Comparison of ENCODE assay signal across 16 cellular contexts in genomic region chr22:37631448-37632173, GRCh38. TPM values are rescaled to one million over a fixed set of nuclear protein-coding genes. Genes with fewer than 3 reads are reported as not detected.
DNase-seq lines count a peak whose midpoint lies in the region; ATAC-seq and TF ChIP-seq lines count a peak whose summit lies in the region.
"Had no signal": no experiment of that assay in that cellular context is flagged by ENCODE, and none has a peak within 500 bp of the region (broad histone marks: within the 10 kb centered on the region; RNA-seq: fewer than 3 reads in every experiment).

No MANE protein-coding gene starts in this region.

- H3K23ac ChIP-seq in IMR-90 (ENCODE audit: low read depth, low read length): no peak overlapping the region

- no TSS peak for BruUV-seq in IMR-90 (replicated peaks; lab: Mats Ljungman, UMichigan)

- dilution Hi-C loops in IMR-90 (cut with HindIII; ENCODE audit: low sequenced_read_pairs, unreplicated experiment): no loop called here

- H2AK9ac ChIP-seq in IMR-90 (replicated peaks; ENCODE audit: low read depth, low read length, poor library complexity): peak overlapping the region; percentile 37

- H3K14ac ChIP-seq in IMR-90 (replicated peaks; ENCODE audit: low read depth, low read length): no peak overlapping the region

- H3K4me2 ChIP-seq in IMR-90 (ENCODE audit: low read depth, low read length): no peak overlapping the region

- peaks cover 37 to 76% (median 58%) of the 10 kb centered on the region in 4 donors for H3K4me1 Mint-ChIP-seq in CD4-positive, alpha-beta memory T cell
- peaks cover 82% of the 10 kb centered on the region for H3K4me1 Mint-ChIP-seq in dendritic cell treated with granulocyte-macrophage colony-stimulating factor and Interleukin-4, amounts not matched to agents 40 ng/mL and 50 ng/mL, for 4 days (ENCODE audit: low read depth)
- peaks cover 29% of the 10 kb centered on the region for H3K4me1 Mint-ChIP-seq in neural crest cell

- no peak overlapping the region; the same call in 1 of the 2 replicates for H3K4ac ChIP-seq in IMR-90 (ENCODE audit: low read depth, low read length)

- intact Hi-C loops in CD4-positive, alpha-beta memory T cell (cut with micrococcal nuclease): loop anchor here (10.0 kb wide), 1 partner anchor 213 kb away; the partner anchor contains the start of genes ANKRD54 and EIF3L
- intact Hi-C loops in IMR-90 (cut with micrococcal nuclease): no loop called here
- intact Hi-C loops in dendritic cell treated with granulocyte-macrophage colony-stimulating factor and Interleukin-4, amounts not matched to agents 40 ng/mL and 50 ng/mL, for 4 days (cut with micrococcal nuclease): loop anchor here (10.0 kb wide), 1 partner anchor 103 kb away; no protein-coding TSS in a partner anchor
- intact Hi-C loops in tibial artery (cut with DNase I; ENCODE audit: low total_unique reads): no loop called here

- no peak overlapping the region for H3K56ac ChIP-seq in IMR-90 (ENCODE audit: extremely low read depth, insufficient read depth, low read length)

- H3K9ac ChIP-seq in IMR-90 (ENCODE audit: low read depth, low read length): no peak overlapping the region
- H3K9ac ChIP-seq: GM23248, parathyroid adenoma had no signal

- no peak for DNase-seq in CD4-positive, alpha-beta memory T cell
- DNase-seq in IMR-90 (no peak), neural crest cell (ENCODE audit: low read depth, low spot score) (no peak), tibial artery (no peak), D341Med (ENCODE audit: low spot score) (no peak), COR-L47 (lab: John Stamatoyannopoulos, UW) (no peak)
- DNase-seq: foreskin melanocyte; GM23248; left colon; NCI-H1105; NCI-H69; SHP77 treated with DMSO at 0.1 percent for 48 hours; stimulated activated CD4-positive, alpha-beta T cell treated with anti-CD3 and anti-CD28 coated beads, Interleukin-1b, Interleukin-23, amount 100 ng/mL, for 48 hours; stimulated activated naive CD4-positive, alpha-beta T cell treated with Interleukin-2 at 50 U/mL for 16 hours had no signal

- H2BK20ac ChIP-seq in IMR-90 (ENCODE audit: low read depth, low read length): no peak overlapping the region

- H3K27ac Mint-ChIP-seq in CD4-positive, alpha-beta memory T cell: peak overlapping the region; percentile 57 to 89 (median 71)
- H3K27ac Mint-ChIP-seq in dendritic cell treated with granulocyte-macrophage colony-stimulating factor and Interleukin-4, amounts not matched to agents 40 ng/mL and 50 ng/mL, for 4 days: peak overlapping the region; percentile 87
- H3K27ac Mint-ChIP-seq in neural crest cell (ENCODE audit: unreplicated experiment): peak overlapping the region; percentile 62

- H4K91ac ChIP-seq in IMR-90 (ENCODE audit: insufficient read depth, low read depth, low read length): no peak overlapping the region

- WGBS in IMR-90 (ENCODE audit: extremely low coverage in 2 of 2, insufficient read length in 1 of 2), 2 experiments: 91% methylated on average over 9 of the region's 19 CpGs; no CpG with 5 or more reads in 1 of the 2 experiments

- ATAC-seq in IMR-90 (ENCODE audit: low read depth): no peak
- ATAC-seq: left colon had no signal

- no peaks in the 10 kb centered on the region for H3K27me3 Mint-ChIP-seq in CD4-positive, alpha-beta memory T cell
- no peaks in the 10 kb centered on the region for H3K27me3 Mint-ChIP-seq in dendritic cell treated with granulocyte-macrophage colony-stimulating factor and Interleukin-4, amounts not matched to agents 40 ng/mL and 50 ng/mL, for 4 days
- H3K27me3 Mint-ChIP-seq in neural crest cell (ENCODE audit: low read depth): peaks cover 4% of the 10 kb centered on the region

- H2BK120ac ChIP-seq in IMR-90 (ENCODE audit: low read depth, low read length): no peak overlapping the region

- no peak overlapping the region for H4K5ac ChIP-seq in IMR-90 (ENCODE audit: low read depth, low read length)

- H3K4me1 ChIP-seq in CD4-positive, alpha-beta memory T cell (ENCODE audit: insufficient read depth, low read length): peaks cover 72% of the 10 kb centered on the region
- peaks cover 33% of the 10 kb centered on the region for H3K4me1 ChIP-seq in IMR-90 (ENCODE audit: control insufficient read depth, insufficient read depth, low read length)
- peaks cover 3 to 38% (median 25%) of the 10 kb centered on the region in 4 donors for H3K4me1 ChIP-seq in tibial artery

- H2BK15ac ChIP-seq in IMR-90 (ENCODE audit: low read depth, low read length): no peak overlapping the region

- no peak for TF ChIP-seq RAD21 in IMR-90 (IDR thresholded peaks at IDR 0.05; ENCODE audit: low read length)

- POLR2A ChIA-PET in CD4-positive, alpha-beta memory T cell (lab: Charles Lee; ENCODE audit: partially characterized antibody): interaction anchor here (0.6 to 12.8 kb wide), 8 partner anchors 9 to 54 kb away, joined by 3 to 247 read pairs (median 26); partner anchors contain the start of genes GGA1, LGALS1, NOL12 and PDXP
- POLR2A ChIA-PET in IMR-90 (lab: Charles Lee; ENCODE audit: unreplicated experiment): interaction anchor here (1.1 kb wide), 1 partner anchor 44 kb away, joined by 4 read pairs; the partner anchor contains the start of gene LGALS1

- H3K4me3 Mint-ChIP-seq in CD4-positive, alpha-beta memory T cell: peak overlapping the region in 5 of 8 donors; percentile 24 to 69 (median 32)
- H3K4me3 Mint-ChIP-seq in dendritic cell treated with granulocyte-macrophage colony-stimulating factor and Interleukin-4, amounts not matched to agents 40 ng/mL and 50 ng/mL, for 4 days: peak overlapping the region; percentile 44
- peak overlapping the region; percentile 68 for H3K4me3 Mint-ChIP-seq in neural crest cell

- H3K79me1 ChIP-seq in IMR-90 (ENCODE audit: low read depth in 1 of 2, low read length in 2 of 2): peaks cover 0 to 28% of the 10 kb centered on the region in 2 experiments; a peak in 2 of 4 replicates

- H2AFZ ChIP-seq in IMR-90 (replicated peaks; ENCODE audit: low read length, poor library complexity): peak overlapping the region; percentile 52
- H2AFZ ChIP-seq: GM23248, parathyroid adenoma had no signal

- no peak for TF ChIP-seq CTCF in IMR-90 (conservative IDR thresholded peaks at IDR 0.05; ENCODE audit: low read depth, low read length)
- TF ChIP-seq CTCF in neural crest cell (conservative IDR thresholded peaks at IDR 0.05): no peak
- TF ChIP-seq CTCF in tibial artery (IDR thresholded peaks at IDR 0.05): no peak

- no peaks in the 10 kb centered on the region for H3K27me3 ChIP-seq in CD4-positive, alpha-beta memory T cell (ENCODE audit: insufficient read depth, low read length)
- H3K27me3 ChIP-seq in IMR-90 (ENCODE audit: control insufficient read depth, insufficient read depth, low read length) (no peaks in the 10 kb centered on the region), tibial artery (no peaks in the 10 kb centered on the region)

- no peak overlapping the region for H2BK5ac ChIP-seq in IMR-90 (ENCODE audit: low read depth, low read length, poor library complexity, severe bottlenecking)

- H3K36me3 ChIP-seq in CD4-positive, alpha-beta memory T cell (ENCODE audit: insufficient read depth, low read length): peaks cover 4% of the 10 kb centered on the region
- H3K36me3 ChIP-seq in IMR-90 (ENCODE audit: control insufficient read depth, insufficient read depth, low read length) (peaks cover 32% of the 10 kb centered on the region; the same call in 1 of the 2 replicates), tibial artery (peaks cover 5 to 53% (median 37%) of the 10 kb centered on the region in 3 donors)

- peaks cover 19% of the 10 kb centered on the region for H3K9me1 ChIP-seq in IMR-90 (ENCODE audit: insufficient read depth, low read length)

- no peaks in the 10 kb centered on the region for H3K9me3 ChIP-seq in CD4-positive, alpha-beta memory T cell (ENCODE audit: control insufficient read depth in 1 of 2, low read length in 2 of 2)
- H3K9me3 ChIP-seq in IMR-90 (ENCODE audit: control insufficient read depth, insufficient read depth, low read length): no peaks in the 10 kb centered on the region
- no peaks in the 10 kb centered on the region for H3K9me3 ChIP-seq in tibial artery

- in situ Hi-C loops in IMR-90 (cut with MboI; ENCODE audit: low sequenced_read_pairs): no loop called here

- H3K4me3 ChIP-seq in CD4-positive, alpha-beta memory T cell (ENCODE audit: low read length in 2 of 2): no peak overlapping the region
- H3K4me3 ChIP-seq in IMR-90 (ENCODE audit: insufficient read depth, low read depth, low read length) (no peak overlapping the region), tibial artery (no peak overlapping the region)
- H3K4me3 ChIP-seq: GM23248 had no signal

- H3K36me3 Mint-ChIP-seq in CD4-positive, alpha-beta memory T cell: peaks cover 0 to 19% of the 10 kb centered on the region in 2 donors
- peaks cover 64% of the 10 kb centered on the region for H3K36me3 Mint-ChIP-seq in dendritic cell treated with granulocyte-macrophage colony-stimulating factor and Interleukin-4, amounts not matched to agents 40 ng/mL and 50 ng/mL, for 4 days (ENCODE audit: low read depth)
- H3K36me3 Mint-ChIP-seq in neural crest cell (ENCODE audit: low read depth): no peaks in the 10 kb centered on the region

- no peak overlapping the region for H4K8ac ChIP-seq in IMR-90 (ENCODE audit: low read depth in 2 of 2, low read length in 2 of 2)

- peak overlapping the region; percentile 72 for H3K27ac ChIP-seq in CD4-positive, alpha-beta memory T cell (ENCODE audit: low read depth, low read length)
- H3K27ac ChIP-seq in IMR-90 (ENCODE audit: insufficient read depth, low read length) (no peak overlapping the region), tibial artery (no peak overlapping the region)
- H3K27ac ChIP-seq: GM23248, parathyroid adenoma had no signal

- peak overlapping the region; percentile 84 for H2AK5ac ChIP-seq in IMR-90 (ENCODE audit: low read depth, low read length)

- CTCF ChIA-PET in CD4-positive, alpha-beta memory T cell (lab: Charles Lee; ENCODE audit: partially characterized antibody): interaction anchor here (9.0 to 22.8 kb wide), 4 partner anchors 5 to 48 kb away, joined by 75 to 558 read pairs (median 493); partner anchors contain the start of genes GGA1, LGALS1, NOL12 and SH3BP1
- CTCF ChIA-PET in IMR-90 (lab: Yijun Ruan, JAX): interaction anchor here (1.1 to 2.3 kb wide), 2 partner anchors 12 to 25 kb away, joined by 3 to 9 read pairs; no protein-coding TSS in a partner anchor

- no peak for TF ChIP-seq POLR2A in IMR-90 (IDR thresholded peaks at IDR 0.05; ENCODE audit: low read depth, low read length)

- H3K9me3 Mint-ChIP-seq in CD4-positive, alpha-beta memory T cell: no peaks in the 10 kb centered on the region
- no peaks in the 10 kb centered on the region for H3K9me3 Mint-ChIP-seq in dendritic cell treated with granulocyte-macrophage colony-stimulating factor and Interleukin-4, amounts not matched to agents 40 ng/mL and 50 ng/mL, for 4 days
- no peaks in the 10 kb centered on the region for H3K9me3 Mint-ChIP-seq in neural crest cell

- no peaks in the 10 kb centered on the region; the same call in 1 of the 2 replicates for H4K20me1 ChIP-seq in IMR-90 (ENCODE audit: insufficient read depth, low read length)

- H3K18ac ChIP-seq in IMR-90 (ENCODE audit: low read depth, low read length): no peak overlapping the region

RNA-seq across cellular contexts. Expression of gene SH3BP1, which starts 7.9 kb away (rescaled TPM):
- total RNA-seq in CD4-positive, alpha-beta memory T cell: 10 to 100 TPM; 84.0 to 89.2 TPM
- 10 to 100 TPM; 17.6 to 30.3 TPM for polyA plus RNA-seq in CD4-positive, alpha-beta memory T cell
- 8.8 and 10.8 TPM in 2 replicates for total RNA-seq in IMR-90 (2012; rRNA removed)
- 30.0 and 33.3 TPM in 2 replicates for polyA plus RNA-seq in IMR-90 (2012; rRNA removed)
- 11.6 and 27.3 TPM in 2 replicates for polyA plus RNA-seq in IMR-90 (2012; cell fraction: cytosol; rRNA removed)
- 67.7 and 113 TPM in 2 replicates for polyA plus RNA-seq in IMR-90 (2012; cell fraction: nucleus; rRNA removed; ENCODE audit: low replicate concordance)
- total RNA-seq in neural crest cell: 36.4 and 36.6 TPM in 2 replicates

RNA-seq across cellular contexts. Expression of gene GGA1, which starts 23.0 kb away (rescaled TPM):
- total RNA-seq in CD4-positive, alpha-beta memory T cell: 100 to 1,000 TPM; 108 to 109 TPM
- polyA plus RNA-seq in CD4-positive, alpha-beta memory T cell: 10 to 100 TPM; 16.3 to 26.7 TPM
- total RNA-seq in IMR-90 (2012; rRNA removed) (17.2 and 19.7 TPM in 2 replicates), neural crest cell (85.1 and 88.6 TPM in 2 replicates)
- 48.5 and 50.4 TPM in 2 replicates for polyA plus RNA-seq in IMR-90 (2012; rRNA removed)
- 17.9 and 26.5 TPM in 2 replicates for polyA plus RNA-seq in IMR-90 (2012; cell fraction: cytosol; rRNA removed)
- 243 and 309 TPM in 2 replicates for polyA plus RNA-seq in IMR-90 (2012; cell fraction: nucleus; rRNA removed; ENCODE audit: low replicate concordance)

RNA-seq across cellular contexts. Expression of gene PDXP, which starts 26.9 kb away (rescaled TPM):
- total RNA-seq in CD4-positive, alpha-beta memory T cell: 1 to 10 TPM; 7.3 to 9.8 TPM
- 1 to 10 TPM in 1 of 2 donors, under 1 TPM in 1; 0.38 to 7.1 TPM for polyA plus RNA-seq in CD4-positive, alpha-beta memory T cell
- 5.4 and 5.6 TPM in 2 replicates for total RNA-seq in IMR-90 (2012; rRNA removed)
- polyA plus RNA-seq in IMR-90 (2012; rRNA removed): 24.1 and 26.5 TPM in 2 replicates
- 17.9 and 18.9 TPM in 2 replicates for polyA plus RNA-seq in IMR-90 (2012; cell fraction: cytosol; rRNA removed)
- 4.8 and 10.9 TPM in 2 replicates for polyA plus RNA-seq in IMR-90 (2012; cell fraction: nucleus; rRNA removed; ENCODE audit: low replicate concordance)
- total RNA-seq in neural crest cell: 51.5 and 55.3 TPM in 2 replicates

RNA-seq across cellular contexts. Expression of gene LGALS1, which starts 43.8 kb away (rescaled TPM):
- 10 to 100 TPM; 64.8 to 68.7 TPM for total RNA-seq in CD4-positive, alpha-beta memory T cell
- polyA plus RNA-seq in CD4-positive, alpha-beta memory T cell: 100 to 1,000 TPM; 315 to 358 TPM
- total RNA-seq in IMR-90 (2012; rRNA removed): 9,081 and 15,383 TPM in 2 replicates
- polyA plus RNA-seq in IMR-90 (2012; rRNA removed): 11,896 and 18,749 TPM in 2 replicates
- 53,551 and 65,152 TPM in 2 replicates for polyA plus RNA-seq in IMR-90 (2012; cell fraction: cytosol; rRNA removed)
- 5,542 and 13,774 TPM in 2 replicates for polyA plus RNA-seq in IMR-90 (2012; cell fraction: nucleus; rRNA removed; ENCODE audit: low replicate concordance)
- 16.1 and 21.0 TPM in 2 replicates for total RNA-seq in neural crest cell

RNA-seq across cellular contexts. Expression of gene LGALS2, which starts 51.7 kb away (rescaled TPM):
- 1 to 10 TPM in 1 of 2 experiments, not detected in 1; 1.0 TPM for total RNA-seq in CD4-positive, alpha-beta memory T cell
- not detected for polyA plus RNA-seq in CD4-positive, alpha-beta memory T cell
- total RNA-seq in IMR-90 (2012; rRNA removed) (not detected in 2 replicates), neural crest cell (not detected in 2 replicates)
- not detected in 2 replicates for polyA plus RNA-seq in IMR-90 (2012; rRNA removed)
- not detected in 2 replicates for polyA plus RNA-seq in IMR-90 (2012; cell fraction: cytosol; rRNA removed)
- not detected in 2 replicates for polyA plus RNA-seq in IMR-90 (2012; cell fraction: nucleus; rRNA removed; ENCODE audit: low replicate concordance)
- total RNA-seq: GM23248 had no signal

Comparison
In these comparisons a context has a peak if more than half of its experiments do, and no peak if none do; other contexts are left out.
1. intact Hi-C loops: an anchor here in CD4-positive, alpha-beta memory T cell (10.0 kb wide) and dendritic cell treated with granulocyte-macrophage colony-stimulating factor and Interleukin-4, amounts not matched to agents 40 ng/mL and 50 ng/mL, for 4 days (10.0 kb wide); none called in IMR-90 and tibial artery.